2 cellular contexts compared by ENCODE assay signal in genomic region chr1:12224092-12224491, GRCh38. TPM values are rescaled to one million over a fixed set of nuclear protein-coding genes. Genes with fewer than 3 reads are reported as not detected.
"Had no signal": no experiment of that assay in that cellular context is flagged by ENCODE, and none has a peak within 500 bp of the region (broad histone marks: within the 10 kb centered on the region; RNA-seq: fewer than 3 reads in every experiment).

No MANE protein-coding gene starts in this region.

RNA-seq across cellular contexts. Expression of gene TNFRSF1B, which starts 57.3 kb away (rescaled TPM):
- total RNA-seq: progenitor cell of endocrine pancreas had no signal
- polyA plus RNA-seq: neural cell had no signal
